Comparison of ENCODE assay signal across 12 cellular contexts in genomic region chr15:26970712-26971210, GRCh38. TPM values are rescaled to one million over a fixed set of nuclear protein-coding genes. Genes with fewer than 3 reads are reported as not detected.
DNase-seq lines count a peak whose midpoint lies in the region; TF ChIP-seq lines count a peak whose summit lies in the region.
"Had no signal": no experiment of that assay in that cellular context is flagged by ENCODE, and none has a peak within 500 bp of the region (broad histone marks: within the 10 kb centered on the region; RNA-seq: fewer than 3 reads in every experiment).

TSS of gene GABRG3 (plus strand) at chr15:26971181.

- H3K79me2 ChIP-seq in trophoblast cell (ENCODE audit: control insufficient read depth, insufficient read depth, low read length, poor library complexity), result no peaks in the 10 kb centered on the region

- H3K9me3 ChIP-seq in trophoblast cell (ENCODE audit: insufficient read depth, low read depth, low read length) (peaks cover 1% of the 10 kb centered on the region), colonic mucosa (no peaks in the 10 kb centered on the region)
- H3K9me3 ChIP-seq: tibial artery had no signal

- DNase-seq in Daoy (ENCODE audit: low read depth), result peak; percentile 30
- peak; percentile 2 for DNase-seq in NCI-H2196 treated with DMSO at 0.1 percent for 48 hours (lab: John Stamatoyannopoulos, UW; ENCODE audit: unreplicated experiment)
- no peak for DNase-seq in epithelial cell of proximal tubule (ENCODE audit: low read depth)
- no peak for DNase-seq in trophoblast cell
- DNase-seq in 8988T, result no peak
- DNase-seq in colonic mucosa, result no peak
- no peak for DNase-seq in epidermal melanocyte (ENCODE audit: insufficient read length, low spot score)
- DNase-seq: activated effector memory CD4-positive, alpha-beta T cell treated with Interleukin-2 at 50 U/mL for 16 hours; dermis blood vessel endothelial cell; stimulated activated CD4-positive, alpha-beta T cell treated with anti-CD3 and anti-CD28 coated beads, Interleukin-4, amount 100 ng/mL, for 4 hours; tibial artery had no signal

- no CpG with 5 or more reads among the region's 33 CpGs for WGBS in trophoblast cell (ENCODE audit: extremely low coverage, insufficient coverage, insufficient read length)

- H4K8ac ChIP-seq in trophoblast cell (ENCODE audit: low read depth, low read length), result no peak within 1 kb of the TSS

- peak within 1 kb of the TSS; percentile 59 for H3K14ac ChIP-seq in trophoblast cell (ENCODE audit: low read length)

- H3K27ac ChIP-seq in trophoblast cell (ENCODE audit: low read depth, low read length), result no peak within 1 kb of the TSS
- H3K27ac ChIP-seq in colonic mucosa, result no peak within 1 kb of the TSS
- H3K27ac ChIP-seq: tibial artery had no signal

- H3K36me3 ChIP-seq in trophoblast cell (ENCODE audit: control insufficient read depth in 1 of 2, insufficient read depth in 2 of 2, low read length in 2 of 2) (no peaks in the 10 kb centered on the region), colonic mucosa (no peaks in the 10 kb centered on the region)
- H3K36me3 ChIP-seq: tibial artery had no signal

- H2BK12ac ChIP-seq in trophoblast cell (ENCODE audit: low read length), result no peak within 1 kb of the TSS

- no peaks in the 10 kb centered on the region for H3K79me1 ChIP-seq in trophoblast cell (ENCODE audit: low read length)

- peak within 1 kb of the TSS; percentile 52 for H3K18ac ChIP-seq in trophoblast cell (ENCODE audit: low read length)

- no peak within 1 kb of the TSS for H3K23ac ChIP-seq in trophoblast cell (ENCODE audit: low read length)

- H3K27me3 ChIP-seq in trophoblast cell (ENCODE audit: insufficient read depth, low read length) (peaks cover 16% of the 10 kb centered on the region), colonic mucosa (no peaks in the 10 kb centered on the region)

- H3K9ac ChIP-seq in trophoblast cell (ENCODE audit: low read length) (peak within 1 kb of the TSS; percentile 17), colonic mucosa (ENCODE audit: low read depth in 2 of 2, low read length in 2 of 2) (no peak within 1 kb of the TSS)

- H3K4me1 ChIP-seq in trophoblast cell (ENCODE audit: control insufficient read depth in 1 of 2, insufficient read depth in 2 of 2, low read length in 2 of 2) (peaks cover 0 to 4% of the 10 kb centered on the region in 2 experiments), colonic mucosa (no peaks in the 10 kb centered on the region)

- no peak within 1 kb of the TSS for H2AK5ac ChIP-seq in trophoblast cell (ENCODE audit: low read length)

- H3K4me3 ChIP-seq in epithelial cell of proximal tubule (ENCODE audit: low read depth, low read length) (peak within 1 kb of the TSS; percentile 14), trophoblast cell (ENCODE audit: low read depth, low read length) (peak within 1 kb of the TSS; percentile 82), colonic mucosa (no peak within 1 kb of the TSS)
- H3K4me3 ChIP-seq: tibial artery had no signal

- intact Hi-C loops in colonic mucosa (cut with DNase I), result no loop called here

- no peak within 1 kb of the TSS for H4K91ac ChIP-seq in trophoblast cell (ENCODE audit: low read depth, low read length)

- peak within 1 kb of the TSS; percentile 46 for H2AFZ ChIP-seq in trophoblast cell (ENCODE audit: insufficient read depth, low read length, poor library complexity)

- no peak within 1 kb of the TSS for H2BK120ac ChIP-seq in trophoblast cell (ENCODE audit: insufficient read depth, low read length, poor library complexity)

- no peak within 1 kb of the TSS for H2BK5ac ChIP-seq in trophoblast cell (ENCODE audit: low read depth, low read length, poor library complexity)

- H3K4ac ChIP-seq in trophoblast cell (ENCODE audit: low read depth, low read length), result no peak within 1 kb of the TSS

- H4K12ac ChIP-seq in trophoblast cell (ENCODE audit: low read depth, low read length), result no peak within 1 kb of the TSS

- peak within 1 kb of the TSS; percentile 77 for H3K4me2 ChIP-seq in trophoblast cell (ENCODE audit: low read length)

- TF ChIP-seq CTCF in epithelial cell of proximal tubule (conservative IDR thresholded peaks at IDR 0.05; ENCODE audit: low read depth, low read length) (no peak), colonic mucosa (IDR thresholded peaks at IDR 0.05) (no peak)

RNA-seq across cellular contexts. Expression of gene GABRG3, which starts in this region (rescaled TPM):
- total RNA-seq in Daoy (2014; rRNA removed; shearing (Covaris generic)), result not detected in 2 replicates
- total RNA-seq in epithelial cell of proximal tubule, result 0.06 TPM in 1 of 2 replicates, not detected in the other
- 4.3 and 5.4 TPM in 2 replicates for polyA plus RNA-seq in trophoblast cell (2013)
- not detected for total RNA-seq in colonic mucosa
- total RNA-seq: dermis blood vessel endothelial cell; natural killer cell treated with Interleukin-12 subunit alpha and Interleukin-12 subunit beta and Interleukin-15 and Interleukin-18, amount 100 ng/mL, for 72 hours had no signal

Comparison
In these comparisons a context has a peak if more than half of its experiments do, and no peak if none do; other contexts are left out.
1. Peak in DNase-seq in Daoy; RNA of the gene not detected or under 1 TPM.